16 cellular contexts compared by ENCODE assay signal in genomic region chr7:26181474-26182227, GRCh38. TPM values are rescaled to one million over a fixed set of nuclear protein-coding genes. Genes with fewer than 3 reads are reported as not detected.
DNase-seq lines count a peak whose midpoint lies in the region; ATAC-seq and TF ChIP-seq lines count a peak whose summit lies in the region.
"Had no signal": no experiment of that assay in that cellular context is flagged by ENCODE, and none has a peak within 500 bp of the region (broad histone marks: within the 10 kb centered on the region; RNA-seq: fewer than 3 reads in every experiment).

No MANE protein-coding gene starts in this region.

- DNase-seq in SK-N-SH (no peak), HFFc6 (no peak), naive B cell (no peak), gastrocnemius medialis (no peak), COLO829 (ENCODE audit: low spot score) (no peak)
- no peak for DNase-seq in activated T-helper 1 cell treated with anti-CD3 and anti-CD28 coated beads, Interleukin-12 subunit alpha, Interleukin-12 subunit beta, Interleukin-2, Interleukin-4 antibody, amounts not matched to agents 30 ng/mL and 10 ng/mL and 1 ng/mL, durations not matched to agents 14 hours and 24 hours and 36 hours (ENCODE audit: low spot score)
- DNase-seq: activated B cell treated with CpG ODN at 0.5 μM for 24 hours, aorta, NCI-H1694 treated with DMSO at 0.1 percent for 48 hours, NCI-H510A, posterior cingulate gyrus had no signal

- ATAC-seq in SK-N-SH treated with all-trans-retinoic acid at 6 μM for 48 hours (no peak), naive B cell (ENCODE audit: low read depth in 2 of 2) (no peak), gastrocnemius medialis (no peak), GM21619 (IDR thresholded peaks at IDR 0.05; ENCODE audit: unreplicated experiment) (no peak)

- no peak for TF ChIP-seq RAD21 in SK-N-SH (IDR thresholded peaks at IDR 0.05; ENCODE audit: low read length)

- H3K27ac Mint-ChIP-seq in HFFc6 (peak overlapping the region; percentile 25), naive B cell (peak overlapping the region in 5 of 6 donors; percentile 27 to 78 (median 73))
- H3K27ac Mint-ChIP-seq in activated T-helper 1 cell treated with anti-CD3 and anti-CD28 coated beads, Interleukin-12 subunit alpha, Interleukin-12 subunit beta, Interleukin-2, Interleukin-4 antibody, amounts not matched to agents 30 ng/mL and 10 ng/mL and 1 ng/mL, durations not matched to agents 14 hours and 24 hours and 36 hours: peak overlapping the region; percentile 56
- H3K27ac Mint-ChIP-seq: activated B cell treated with CpG ODN at 0.5 μM for 24 hours; dendritic cell treated with granulocyte-macrophage colony-stimulating factor and Interleukin-4, amounts not matched to agents 40 ng/mL and 50 ng/mL, for 4 days had no signal

- H3K27ac ChIP-seq in SK-N-SH (ENCODE audit: low read depth in 2 of 2, low read length in 1 of 2) (peak overlapping the region in 1 of 2 experiments; percentile 34; a peak in 2 of 4 replicates), gastrocnemius medialis (peak overlapping the region in 2 of 4 donors; percentile 33 to 58)

- H3K36me3 ChIP-seq in SK-N-SH (replicated peaks in 1 of 2; ENCODE audit: control insufficient read depth in 1 of 2, insufficient read depth in 2 of 2, low read length in 1 of 2) (peaks cover 11 to 24% of the 10 kb centered on the region in 2 experiments), gastrocnemius medialis (peaks cover 0 to 3% of the 10 kb centered on the region in 2 donors)

- CTCF ChIA-PET in SK-N-SH (lab: Yijun Ruan, JAX): interaction anchor here (0.7 to 5.9 kb wide), 7 partner anchors 10 to 486 kb away, joined by 3 to 42 read pairs (median 5); partner anchors contain the start of gene NFE2L3

- POLR2A ChIA-PET in SK-N-SH (lab: Yijun Ruan, JAX): interaction anchor here (1.4 kb wide), 1 partner anchor 10 kb away, joined by 4 read pairs; no protein-coding TSS in a partner anchor

- no peak overlapping the region for H3K4me2 ChIP-seq in SK-N-SH

- peaks cover 19% of the 10 kb centered on the region for H4K20me1 ChIP-seq in SK-N-SH (ENCODE audit: insufficient read depth)

- TF ChIP-seq POLR2A in gastrocnemius medialis (IDR thresholded peaks at IDR 0.05): no peak

- H3K4me1 ChIP-seq in SK-N-SH (ENCODE audit: control insufficient read depth in 1 of 2, insufficient read depth in 2 of 2, low read depth in 1 of 2, low read length in 1 of 2) (no peaks in the 10 kb centered on the region), gastrocnemius medialis (peaks cover 30 to 36% of the 10 kb centered on the region in 2 donors)

- no peak overlapping the region for H2AFZ ChIP-seq in SK-N-SH (ENCODE audit: low read depth)

- H3K9me3 ChIP-seq in SK-N-SH (no peaks in the 10 kb centered on the region), gastrocnemius medialis (no peaks in the 10 kb centered on the region)
- H3K9me3 ChIP-seq: esophagus muscularis mucosa, heart left ventricle had no signal

- no peak for TF ChIP-seq CTCF in SK-N-SH (IDR thresholded peaks at IDR 0.05)
- TF ChIP-seq CTCF in HFFc6 (IDR thresholded peaks at IDR 0.05): no peak
- TF ChIP-seq CTCF in gastrocnemius medialis (IDR thresholded peaks at IDR 0.05 in 4 of 5, conservative IDR thresholded peaks at IDR 0.05 in 1 of 5): no peak

- no peaks in the 10 kb centered on the region for H3K79me2 ChIP-seq in SK-N-SH (ENCODE audit: insufficient read depth)

- peaks cover 74% of the 10 kb centered on the region for H3F3A ChIP-seq in SK-N-SH (replicated peaks; ENCODE audit: insufficient read depth)

- H3K9me3 Mint-ChIP-seq in HFFc6 (no peaks in the 10 kb centered on the region), naive B cell (no peaks in the 10 kb centered on the region)
- no peaks in the 10 kb centered on the region for H3K9me3 Mint-ChIP-seq in activated T-helper 1 cell treated with anti-CD3 and anti-CD28 coated beads, Interleukin-12 subunit alpha, Interleukin-12 subunit beta, Interleukin-2, Interleukin-4 antibody, amounts not matched to agents 30 ng/mL and 10 ng/mL and 1 ng/mL, durations not matched to agents 14 hours and 24 hours and 36 hours
- H3K9me3 Mint-ChIP-seq: activated B cell treated with CpG ODN at 0.5 μM for 24 hours; dendritic cell treated with granulocyte-macrophage colony-stimulating factor and Interleukin-4, amounts not matched to agents 40 ng/mL and 50 ng/mL, for 4 days had no signal

- 93% methylated on average over 3 of the region's 3 CpGs for WGBS in SK-N-SH (ENCODE audit: low lambda C conversion rate)

- H3K4me3 Mint-ChIP-seq in HFFc6 (no peak overlapping the region), naive B cell (no peak overlapping the region)
- no peak overlapping the region for H3K4me3 Mint-ChIP-seq in activated T-helper 1 cell treated with anti-CD3 and anti-CD28 coated beads, Interleukin-12 subunit alpha, Interleukin-12 subunit beta, Interleukin-2, Interleukin-4 antibody, amounts not matched to agents 30 ng/mL and 10 ng/mL and 1 ng/mL, durations not matched to agents 14 hours and 24 hours and 36 hours
- H3K4me3 Mint-ChIP-seq: activated B cell treated with CpG ODN at 0.5 μM for 24 hours; dendritic cell treated with granulocyte-macrophage colony-stimulating factor and Interleukin-4, amounts not matched to agents 40 ng/mL and 50 ng/mL, for 4 days had no signal

- peaks cover 42% of the 10 kb centered on the region for H3K4me1 Mint-ChIP-seq in HFFc6 (ENCODE audit: low read depth)
- peaks cover 57% of the 10 kb centered on the region for H3K4me1 Mint-ChIP-seq in activated T-helper 1 cell treated with anti-CD3 and anti-CD28 coated beads, Interleukin-12 subunit alpha, Interleukin-12 subunit beta, Interleukin-2, Interleukin-4 antibody, amounts not matched to agents 30 ng/mL and 10 ng/mL and 1 ng/mL, durations not matched to agents 14 hours and 24 hours and 36 hours (ENCODE audit: low read depth)
- peaks cover 43 to 55% (median 54%) of the 10 kb centered on the region in 3 donors for H3K4me1 Mint-ChIP-seq in naive B cell

- H3K4me3 ChIP-seq in SK-N-SH (ENCODE audit: low read depth in 2 of 2, low read length in 1 of 2) (no peak overlapping the region), gastrocnemius medialis (no peak overlapping the region)
- H3K4me3 ChIP-seq: esophagus muscularis mucosa, heart left ventricle had no signal

- intact Hi-C loops in activated T-helper 1 cell treated with anti-CD3 and anti-CD28 coated beads, Interleukin-12 subunit alpha, Interleukin-12 subunit beta, Interleukin-2, Interleukin-4 antibody, amounts not matched to agents 30 ng/mL and 10 ng/mL and 1 ng/mL, durations not matched to agents 14 hours and 24 hours and 36 hours (cut with micrococcal nuclease): no loop called here
- intact Hi-C loops in gastrocnemius medialis (cut with DNase I; ENCODE audit: low total_unique reads): no loop called here

- in situ Hi-C loops in gastrocnemius medialis (cut with MboI; ENCODE audit: low sequenced_read_pairs in 4 of 4): loop anchor here in 2 of 4 donors (25.0 kb wide), 2 partner anchors 319 to 1006 kb away; partner anchors contain the start of gene HOXA11 (in 2 of the 2)

- H3K9ac ChIP-seq in SK-N-SH: no peak overlapping the region

- peaks cover 28% of the 10 kb centered on the region for H3K36me3 Mint-ChIP-seq in HFFc6 (ENCODE audit: low read depth)
- H3K36me3 Mint-ChIP-seq in activated T-helper 1 cell treated with anti-CD3 and anti-CD28 coated beads, Interleukin-12 subunit alpha, Interleukin-12 subunit beta, Interleukin-2, Interleukin-4 antibody, amounts not matched to agents 30 ng/mL and 10 ng/mL and 1 ng/mL, durations not matched to agents 14 hours and 24 hours and 36 hours (ENCODE audit: low read depth): peaks cover 60% of the 10 kb centered on the region
- peaks cover 0 to 6% of the 10 kb centered on the region in 2 donors for H3K36me3 Mint-ChIP-seq in naive B cell

- H3K27me3 Mint-ChIP-seq in HFFc6 (ENCODE audit: insufficient read depth) (peaks cover 7% of the 10 kb centered on the region), naive B cell (no peaks in the 10 kb centered on the region)
- no peaks in the 10 kb centered on the region for H3K27me3 Mint-ChIP-seq in activated T-helper 1 cell treated with anti-CD3 and anti-CD28 coated beads, Interleukin-12 subunit alpha, Interleukin-12 subunit beta, Interleukin-2, Interleukin-4 antibody, amounts not matched to agents 30 ng/mL and 10 ng/mL and 1 ng/mL, durations not matched to agents 14 hours and 24 hours and 36 hours (ENCODE audit: insufficient read depth)
- H3K27me3 Mint-ChIP-seq: activated B cell treated with CpG ODN at 0.5 μM for 24 hours; dendritic cell treated with granulocyte-macrophage colony-stimulating factor and Interleukin-4, amounts not matched to agents 40 ng/mL and 50 ng/mL, for 4 days had no signal

- no peak for TF ChIP-seq EP300 in SK-N-SH (IDR thresholded peaks at IDR 0.05; ENCODE audit: borderline replicate concordance in 1 of 2, low read depth in 1 of 2, low read length in 1 of 2)

- H3K27me3 ChIP-seq in SK-N-SH (ENCODE audit: insufficient read depth) (no peaks in the 10 kb centered on the region), gastrocnemius medialis (no peaks in the 10 kb centered on the region)
- H3K27me3 ChIP-seq: esophagus muscularis mucosa, heart left ventricle had no signal

- H3K9me2 ChIP-seq in SK-N-SH: no peaks in the 10 kb centered on the region

RNA-seq across cellular contexts. Expression of gene HNRNPA2B1, which starts 18.9 kb away (rescaled TPM):
- polyA plus RNA-seq in SK-N-SH (2012; rRNA removed): 459 and 483 TPM in 2 replicates
- polyA plus RNA-seq in SK-N-SH (2012; cell fraction: cytosol; rRNA removed): 594 and 844 TPM in 2 replicates
- 318 and 483 TPM in 2 replicates for polyA plus RNA-seq in SK-N-SH (2012; cell fraction: nucleus; rRNA removed)
- 100 to 1,000 TPM; 403 to 643 (median 565) TPM for total RNA-seq in HFFc6 (2021; fragmentation: NEBNext Ultra II Directional; extraction: Animal tissue kit (Norgen Biotek cat#: 25700))
- total RNA-seq in activated T-helper 1 cell treated with anti-CD3 and anti-CD28 coated beads, Interleukin-12 subunit alpha, Interleukin-12 subunit beta, Interleukin-2, Interleukin-4 antibody, amounts not matched to agents 30 ng/mL and 10 ng/mL and 1 ng/mL, durations not matched to agents 14 hours and 24 hours and 36 hours: 821 and 823 TPM in 2 replicates
- 100 to 1,000 TPM; 585 to 820 (median 621) TPM for polyA plus RNA-seq in naive B cell (ENCODE audit: low read depth in 6 of 6)
- total RNA-seq in gastrocnemius medialis: 100 to 1,000 TPM; 155 to 242 (median 166) TPM

RNA-seq across cellular contexts. Expression of gene CBX3, which starts 19.9 kb away (rescaled TPM):
- polyA plus RNA-seq in SK-N-SH (2012; rRNA removed) (97.0 and 119 TPM in 2 replicates), naive B cell (ENCODE audit: low read depth in 6 of 6) (100 to 1,000 TPM in 2 of 6 donors, 10 to 100 TPM in 4; 83.0 to 153 (median 94.2) TPM)
- polyA plus RNA-seq in SK-N-SH (2012; cell fraction: cytosol; rRNA removed): 154 and 237 TPM in 2 replicates
- polyA plus RNA-seq in SK-N-SH (2012; cell fraction: nucleus; rRNA removed): 109 and 121 TPM in 2 replicates
- 100 to 1,000 TPM; 115 to 150 (median 140) TPM for total RNA-seq in HFFc6 (2021; fragmentation: NEBNext Ultra II Directional; extraction: Animal tissue kit (Norgen Biotek cat#: 25700))
- total RNA-seq in activated T-helper 1 cell treated with anti-CD3 and anti-CD28 coated beads, Interleukin-12 subunit alpha, Interleukin-12 subunit beta, Interleukin-2, Interleukin-4 antibody, amounts not matched to agents 30 ng/mL and 10 ng/mL and 1 ng/mL, durations not matched to agents 14 hours and 24 hours and 36 hours: 284 and 298 TPM in 2 replicates
- 10 to 100 TPM; 42.0 to 60.1 (median 48.8) TPM for total RNA-seq in gastrocnemius medialis

RNA-seq across cellular contexts. Expression of gene NFE2L3, which starts 29.7 kb away (rescaled TPM):
- 36.1 and 50.8 TPM in 2 replicates for polyA plus RNA-seq in SK-N-SH (2012; rRNA removed)
- 50.3 and 55.0 TPM in 2 replicates for polyA plus RNA-seq in SK-N-SH (2012; cell fraction: cytosol; rRNA removed)
- polyA plus RNA-seq in SK-N-SH (2012; cell fraction: nucleus; rRNA removed): 20.3 and 41.3 TPM in 2 replicates
- total RNA-seq in HFFc6 (2021; fragmentation: NEBNext Ultra II Directional; extraction: Animal tissue kit (Norgen Biotek cat#: 25700)): 1 to 10 TPM; 2.3 to 6.5 (median 2.7) TPM
- 80.1 TPM in 2 replicates for total RNA-seq in activated T-helper 1 cell treated with anti-CD3 and anti-CD28 coated beads, Interleukin-12 subunit alpha, Interleukin-12 subunit beta, Interleukin-2, Interleukin-4 antibody, amounts not matched to agents 30 ng/mL and 10 ng/mL and 1 ng/mL, durations not matched to agents 14 hours and 24 hours and 36 hours
- 1 to 10 TPM in 5 of 6 donors, under 1 TPM in 1; 0.93 to 4.1 (median 2.4) TPM for polyA plus RNA-seq in naive B cell (ENCODE audit: low read depth in 6 of 6)
- total RNA-seq in gastrocnemius medialis: 1 to 10 TPM; 1.1 to 6.2 (median 1.7) TPM

Comparison
In these comparisons a context has a peak if more than half of its experiments do, and no peak if none do; other contexts are left out.
1. RNA of gene NFE2L3, which starts 29.7 kb away (total RNA-seq): 80.1 TPM in activated T-helper 1 cell treated with anti-CD3 and anti-CD28 coated beads, Interleukin-12 subunit alpha, Interleukin-12 subunit beta, Interleukin-2, Interleukin-4 antibody, amounts not matched to agents 30 ng/mL and 10 ng/mL and 1 ng/mL, durations not matched to agents 14 hours and 24 hours and 36 hours; 2.3 to 6.5 TPM in HFFc6 and 1.1 to 6.2 TPM in gastrocnemius medialis; every median in the first group is over 10 times any median in the second.
2. Peak in every context shown above with its lines, with median percentiles within 50 percentile points of each other: H3K27ac Mint-ChIP-seq.